In the genomic region with DNA sequence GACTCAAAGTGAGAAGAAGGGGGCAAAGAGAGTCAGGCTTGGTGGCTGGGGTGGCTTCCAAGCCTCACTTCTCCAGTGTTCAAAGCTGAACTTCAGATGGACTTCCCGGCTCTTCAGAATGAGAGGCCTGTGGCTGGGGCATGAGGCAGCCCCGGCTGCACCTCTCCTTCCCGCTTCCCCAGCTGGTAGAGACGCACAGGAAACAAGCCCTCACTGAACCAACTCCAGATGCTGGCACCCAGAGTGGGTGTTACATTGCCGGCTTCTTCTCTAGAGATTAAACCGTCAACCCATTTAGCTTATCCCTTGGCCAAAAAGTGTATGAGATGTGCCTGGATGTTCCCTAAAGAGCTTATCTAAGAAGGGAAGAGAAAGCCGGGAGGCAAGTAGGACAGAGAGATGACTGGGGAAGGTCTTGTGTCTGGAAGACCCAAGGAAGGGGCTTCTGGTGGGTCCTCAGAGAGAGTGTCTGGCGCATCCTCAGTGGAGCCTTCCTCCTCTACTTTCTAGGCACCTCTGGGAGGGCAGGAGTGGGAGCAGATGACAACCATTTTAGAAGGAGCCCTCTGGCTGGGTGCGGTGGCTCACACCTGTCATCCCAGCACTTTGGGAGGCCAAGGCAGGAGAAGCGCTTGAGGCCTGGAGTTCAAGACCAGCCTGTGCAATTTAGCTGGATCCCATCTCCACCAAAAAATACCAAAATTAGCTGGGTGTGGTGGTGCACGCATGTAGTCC, we compare ENCODE assay signal across 11 cellular contexts. TPM values are rescaled to one million over a fixed set of nuclear protein-coding genes. Genes with fewer than 3 reads are reported as not detected.
A peak's percentile ranks its signal among the peaks of the same experiment; 100 is the strongest.
DNase-seq lines count a peak whose midpoint lies in the region; ATAC-seq lines count a peak whose summit lies in the region.
"Had no signal": no experiment of that assay in that cellular context is flagged by ENCODE, and none has a peak within 500 bp of the region (broad histone marks: within the 10 kb centered on the region; RNA-seq: fewer than 3 reads in every experiment).

No MANE protein-coding gene starts in this region.

- DNase-seq in CD1c-positive myeloid dendritic cell (ENCODE audit: extremely low spot score), result peak; percentile 76
- DNase-seq in NCI-H82 (lab: John Stamatoyannopoulos, UW), result peak; percentile 85
- DNase-seq in fibroblast of gingiva (ENCODE audit: low read depth), result peak; percentile 56
- peak; percentile 82 for DNase-seq in posterior vena cava (ENCODE audit: low spot score)
- DNase-seq: stimulated activated naive CD4-positive, alpha-beta T cell treated with Interleukin-2 at 50 U/mL for 16 hours had no signal

- no peak for ATAC-seq in GM19324 (IDR thresholded peaks at IDR 0.05; ENCODE audit: low FRiP score, unreplicated experiment)
- ATAC-seq in HG02852 (IDR thresholded peaks at IDR 0.05; ENCODE audit: unreplicated experiment), result no peak
- ATAC-seq in HG03175 (IDR thresholded peaks at IDR 0.05; ENCODE audit: unreplicated experiment), result no peak
- ATAC-seq in GM21717 (IDR thresholded peaks at IDR 0.05; ENCODE audit: unreplicated experiment), result no peak

- intact Hi-C loops in posterior vena cava (cut with DNase I), result loop anchor here in 1 of 2 donors (10.0 kb wide), 1 partner anchor 86 kb away; no protein-coding TSS in a partner anchor

RNA-seq across cellular contexts. Expression of a gene that starts 2.0 kb away (rescaled TPM):
- total RNA-seq in posterior vena cava, result 10 to 100 TPM; 79.6 to 99.6 TPM
- total RNA-seq: OCI-LY7 had no signal

RNA-seq across cellular contexts. Expression of a gene that starts 28.2 kb away (rescaled TPM):
- total RNA-seq in posterior vena cava, result 100 to 1,000 TPM; 210 to 267 TPM

RNA-seq across cellular contexts. Expression of a gene that starts 35.7 kb away (rescaled TPM):
- not detected for total RNA-seq in posterior vena cava
- total RNA-seq: pancreas had no signal

RNA-seq across cellular contexts. Expression of a gene that starts 43.3 kb away (rescaled TPM):
- total RNA-seq in posterior vena cava, result 10 to 100 TPM; 51.9 to 78.0 TPM
